Comparison of ENCODE assay signal across 12 cellular contexts in the genomic region with DNA sequence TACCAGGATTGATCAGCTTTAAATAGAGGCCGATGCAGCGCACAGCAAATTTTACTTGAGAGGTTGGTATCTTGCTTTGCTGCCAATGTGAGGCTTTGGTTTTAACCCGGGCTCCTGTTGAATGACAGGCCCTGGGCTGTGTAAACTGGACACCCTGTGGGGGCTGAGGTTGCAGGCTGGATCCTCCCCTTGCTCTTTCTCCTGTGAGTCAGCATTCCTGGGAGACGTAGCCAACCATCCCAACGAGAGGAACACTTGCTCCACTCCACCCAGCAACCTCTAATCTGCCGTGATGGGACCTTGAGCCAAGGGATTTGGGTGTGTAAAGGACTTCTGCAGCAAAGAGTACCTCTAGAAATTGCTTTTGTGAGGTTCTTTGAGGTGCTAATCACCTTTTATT.
A peak's percentile ranks its signal among the peaks of the same experiment; 100 is the strongest.
DNase-seq lines count a peak whose midpoint lies in the region; ATAC-seq, FAIRE-seq and TF ChIP-seq lines count a peak whose summit lies in the region.
"Had no signal": no experiment of that assay in that cellular context is flagged by ENCODE, and none has a peak within 500 bp of the region (broad histone marks: within the 10 kb centered on the region; RNA-seq: fewer than 3 reads in every experiment).

No MANE protein-coding gene starts in this region.

- peaks cover 0 to 51% (median 11%) of the 10 kb centered on the region in 3 donors for H3K4me1 ChIP-seq in esophagus squamous epithelium
- H3K4me1 ChIP-seq: right lobe of liver had no signal

- CTCF ChIA-PET in RWPE1 (lab: Yijun Ruan, JAX): interaction anchor here (0.6 kb wide), 1 partner anchor 1314 kb away, joined by 3 read pairs; no protein-coding TSS in a partner anchor

- H3K4me3 ChIP-seq in skeletal muscle cell (ENCODE audit: low read depth, low read length) (no peak overlapping the region), esophagus squamous epithelium (no peak overlapping the region)
- H3K4me3 ChIP-seq: right lobe of liver had no signal

- no peak for TF ChIP-seq POLR2A in esophagus squamous epithelium (IDR thresholded peaks at IDR 0.05)

- TF ChIP-seq CTCF in RWPE1 (conservative IDR thresholded peaks at IDR 0.05; ENCODE audit: low read depth): no peak
- TF ChIP-seq CTCF in esophagus squamous epithelium (IDR thresholded peaks at IDR 0.05): no peak

- intact Hi-C loops in esophagus squamous epithelium (cut with DNase I): no loop called here

- ATAC-seq in GM19035 (IDR thresholded peaks at IDR 0.05; ENCODE audit: unreplicated experiment): no peak
- ATAC-seq: right lobe of liver had no signal

- H3K27me3 ChIP-seq in esophagus squamous epithelium: no peaks in the 10 kb centered on the region
- H3K27me3 ChIP-seq: right lobe of liver had no signal

- H3K36me3 ChIP-seq in esophagus squamous epithelium: no peaks in the 10 kb centered on the region
- H3K36me3 ChIP-seq: right lobe of liver had no signal

- POLR2A ChIA-PET in RWPE1 (lab: Yijun Ruan, JAX; ENCODE audit: low non-redundant PET): no interaction called here

- WGBS in esophagus squamous epithelium, 2 donors: 21 to 35% methylated on average over 5 of the region's 6 CpGs

- no peak for FAIRE-seq in GM19239 (lab: Jason Lieb, UNC)
- FAIRE-seq: TTC549 had no signal

- DNase-seq in HCEC 1CT (peak; percentile 85), RWPE1 (ENCODE audit: low spot score) (peak; percentile 76), fibroblast of gingiva (ENCODE audit: low read depth) (peak; percentile 58), skeletal muscle cell (ENCODE audit: low read depth) (peak; percentile 53), esophagus squamous epithelium (lab: John Stamatoyannopoulos, UW) (no peak), GM19239 (ENCODE audit: insufficient read length, low spot score) (no peak)
- DNase-seq: activated gamma-delta T cell; NK-92 treated with Interleukin-12 subunit alpha and Interleukin-12 subunit beta, amount 100 ng/mL, for 24 hours; right lobe of liver had no signal

- H3K27ac ChIP-seq in RWPE1 (peak overlapping the region; percentile 77), esophagus squamous epithelium (peak overlapping the region in 2 of 4 donors; percentile 54 to 65)
- H3K27ac ChIP-seq: KMS-11, right lobe of liver had no signal

- peaks cover 0 to 3% (median 0%) of the 10 kb centered on the region in 3 donors for H3K9me3 ChIP-seq in esophagus squamous epithelium
- H3K9me3 ChIP-seq: right lobe of liver had no signal

Comparison
In these comparisons a context has a peak if more than half of its experiments do, and no peak if none do; other contexts are left out.
1. DNase-seq: peak in HCEC 1CT (single experiment), RWPE1 (single experiment), fibroblast of gingiva (single experiment) and skeletal muscle cell (single experiment); none in esophagus squamous epithelium (single experiment) and GM19239 (single experiment).